Comparison of ENCODE assay signal across 8 cellular contexts in the genomic region with DNA sequence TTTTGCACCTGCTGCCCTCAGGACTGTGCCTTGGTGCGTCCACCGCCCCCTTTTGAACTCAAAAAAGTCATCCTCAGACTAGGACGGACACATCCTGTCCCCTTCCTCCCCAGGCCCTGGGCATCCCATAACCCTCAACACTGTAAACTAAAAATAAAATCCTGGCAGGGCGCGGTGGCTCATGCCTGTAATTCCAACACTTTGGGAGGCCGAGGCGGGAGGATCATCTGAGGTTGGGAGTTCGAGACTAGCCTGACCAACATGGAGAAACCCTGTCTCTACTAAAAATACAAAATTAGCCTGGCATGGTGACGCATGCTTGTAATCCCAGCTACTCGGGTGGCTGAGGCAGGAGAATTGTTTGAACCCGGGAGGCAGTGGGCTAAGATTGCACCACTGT. TPM values are rescaled to one million over a fixed set of nuclear protein-coding genes. Genes with fewer than 3 reads are reported as not detected.
A peak's percentile ranks its signal among the peaks of the same experiment; 100 is the strongest.
DNase-seq lines count a peak whose midpoint lies in the region; ATAC-seq, FAIRE-seq and TF ChIP-seq lines count a peak whose summit lies in the region.
"Not testable (repeated sequence)": the region's sequence is repeated elsewhere in the genome, so short reads cannot be mapped to it uniquely, and the experiment has no call there.

No MANE protein-coding gene starts in this region.

- H3K27ac ChIP-seq in ACC112 (ENCODE audit: low read depth, low read length) (peak overlapping the region; percentile 97), RWPE2 (ENCODE audit: poor library complexity, severe bottlenecking) (peak overlapping the region; percentile 85), duodenal mucosa (ENCODE audit: low read depth, low read length) (peak overlapping the region; percentile 99), hepatocyte (peak overlapping the region; percentile 100), small intestine (ENCODE audit: low read depth in 1 of 2, low read length in 1 of 2) (peak overlapping the region; percentile 78 to 100)
- H3K27ac ChIP-seq in H9 (ENCODE audit: insufficient read length, low read depth, low read length) = not testable (repeated sequence)

- H4K20me1 ChIP-seq in H9 (ENCODE audit: control insufficient read depth, insufficient read depth, insufficient read length) = not testable (repeated sequence)
- peaks cover 17% of the 10 kb centered on the region for H4K20me1 ChIP-seq in hepatocyte (ENCODE audit: insufficient read depth, poor library complexity, severe bottlenecking)

- H3K23me2 ChIP-seq in H9 (ENCODE audit: insufficient read length, low read depth, low read length, poor library complexity, severe bottlenecking) = peaks cover 11% of the 10 kb centered on the region

- H3K4me1 ChIP-seq in ACC112 (ENCODE audit: control insufficient read depth, insufficient read depth, low read length, unreplicated experiment) = peaks cover 30% of the 10 kb centered on the region
- H3K4me1 ChIP-seq in H9 (ENCODE audit: insufficient read depth, low read length); RWPE2 (ENCODE audit: insufficient read depth, poor library complexity, severe bottlenecking); small intestine (ENCODE audit: control insufficient read depth in 2 of 2, insufficient read depth in 1 of 2, low read depth in 1 of 2, low read length in 1 of 2): not testable (repeated sequence)
- peaks cover 5 to 63% of the 10 kb centered on the region in 2 donors for H3K4me1 ChIP-seq in duodenal mucosa (ENCODE audit: control insufficient read depth in 1 of 2, insufficient read depth in 2 of 2, low read length in 2 of 2)
- H3K4me1 ChIP-seq in hepatocyte (ENCODE audit: insufficient read depth) = peaks cover 23% of the 10 kb centered on the region

- not testable (repeated sequence) for H3K9me3 Mint-ChIP-seq in H9; activated naive CD4-positive, alpha-beta T cell treated with anti-CD3 and anti-CD28 coated beads, Interleukin-2, amount 10 ng/mL, durations not matched to agents 7 days and 5 days; naive B cell

- not testable (repeated sequence) for H2BK5ac ChIP-seq in H9 (ENCODE audit: insufficient read length, low read length)

- not testable (repeated sequence) for H3K4ac ChIP-seq in H9 (ENCODE audit: low read depth, low read length)

- H3K18ac ChIP-seq in H9 (ENCODE audit: insufficient read length, low read depth, low read length) = not testable (repeated sequence)

- H3K4me2 ChIP-seq in H9 (ENCODE audit: insufficient read depth, insufficient read length, low read length) = peak overlapping the region; percentile 72
- H3K4me2 ChIP-seq in hepatocyte = peak overlapping the region; percentile 95

- not testable (repeated sequence) for H3K27ac Mint-ChIP-seq in H9
- peak overlapping the region; percentile 97 for H3K27ac Mint-ChIP-seq in activated naive CD4-positive, alpha-beta T cell treated with anti-CD3 and anti-CD28 coated beads, Interleukin-2, amount 10 ng/mL, durations not matched to agents 7 days and 5 days
- H3K27ac Mint-ChIP-seq in naive B cell = peak overlapping the region; percentile 9 to 99 (median 98)

- H3K36me3 ChIP-seq in ACC112 (ENCODE audit: insufficient read depth, low read length); hepatocyte (replicated peaks; ENCODE audit: insufficient read depth, low read depth); small intestine (ENCODE audit: control insufficient read depth in 2 of 2, insufficient read depth in 2 of 2, low read length in 2 of 2): not testable (repeated sequence)
- H3K36me3 ChIP-seq in RWPE2 (ENCODE audit: low read depth) (peaks cover 35% of the 10 kb centered on the region), duodenal mucosa (ENCODE audit: control insufficient read depth in 1 of 2, insufficient read depth in 2 of 2, low read length in 2 of 2) (peaks cover 5 to 30% of the 10 kb centered on the region in 2 donors)

- not testable (repeated sequence) for H4K91ac ChIP-seq in H9 (ENCODE audit: insufficient read length, low read depth, low read length)

- H2BK15ac ChIP-seq in H9 (ENCODE audit: low read depth, low read length) = not testable (repeated sequence)

- not testable (repeated sequence) for H3K56ac ChIP-seq in H9 (ENCODE audit: insufficient read length, low read depth, low read length)

- not testable (repeated sequence) for DNase-seq in H9; RWPE2 (ENCODE audit: low spot score); activated naive CD4-positive, alpha-beta T cell treated with anti-CD3 and anti-CD28 coated beads, Interleukin-2, amount 10 ng/mL, durations not matched to agents 7 days and 5 days; hepatocyte (ENCODE audit: low spot score); naive B cell; small intestine

- H3K4me3 ChIP-seq in ACC112 (ENCODE audit: low read depth, low read length) (peak overlapping the region; percentile 100), RWPE2 (ENCODE audit: severe bottlenecking) (peak overlapping the region; percentile 79), duodenal mucosa (ENCODE audit: low read depth in 1 of 2, low read length in 2 of 2) (peak overlapping the region; percentile 97 to 99), hepatocyte (peak overlapping the region; percentile 46), small intestine (ENCODE audit: low read depth in 1 of 2, low read length in 2 of 2) (peak overlapping the region; percentile 65 to 67)

- not testable (repeated sequence) for H2AFZ ChIP-seq in ACC112 (ENCODE audit: low read length, unreplicated experiment); H9 (ENCODE audit: low read length); hepatocyte

- H2BK120ac ChIP-seq in H9 (ENCODE audit: low read depth, low read length, poor library complexity, severe bottlenecking) = not testable (repeated sequence)

- H3K4me3 Mint-ChIP-seq in H9 = peak overlapping the region; percentile 93 to 97
- H3K4me3 Mint-ChIP-seq in activated naive CD4-positive, alpha-beta T cell treated with anti-CD3 and anti-CD28 coated beads, Interleukin-2, amount 10 ng/mL, durations not matched to agents 7 days and 5 days = peak overlapping the region; percentile 100
- H3K4me3 Mint-ChIP-seq in naive B cell = peak overlapping the region; percentile 89 to 99 (median 96)

- H3K79me1 ChIP-seq in H9 (ENCODE audit: insufficient read depth, low read depth, low read length, poor library complexity, severe bottlenecking) = not testable (repeated sequence)

- H3K4me1 Mint-ChIP-seq in H9 (peaks cover 27 to 31% of the 10 kb centered on the region in 2 experiments), naive B cell (peaks cover 38 to 65% (median 52%) of the 10 kb centered on the region in 3 donors)
- H3K4me1 Mint-ChIP-seq in activated naive CD4-positive, alpha-beta T cell treated with anti-CD3 and anti-CD28 coated beads, Interleukin-2, amount 10 ng/mL, durations not matched to agents 7 days and 5 days = peaks cover 63% of the 10 kb centered on the region

- H3K14ac ChIP-seq in H9 (ENCODE audit: insufficient read depth, low read length) = not testable (repeated sequence)

- TF ChIP-seq CTCF in H9 (conservative IDR thresholded peaks at IDR 0.05); RWPE2 (IDR thresholded peaks at IDR 0.05; ENCODE audit: poor library complexity, severe bottlenecking); hepatocyte (IDR thresholded peaks at IDR 0.05; ENCODE audit: poor library complexity): not testable (repeated sequence)

- not testable (repeated sequence) for H2BK12ac ChIP-seq in H9 (ENCODE audit: insufficient read length, low read depth, low read length)

- H3K79me2 ChIP-seq in ACC112 (ENCODE audit: control insufficient read depth, insufficient read depth, low read length, unreplicated experiment) = peaks cover 76% of the 10 kb centered on the region
- not testable (repeated sequence) for H3K79me2 ChIP-seq in H9 (ENCODE audit: insufficient read depth, low read length)
- H3K79me2 ChIP-seq in hepatocyte = peaks cover 72% of the 10 kb centered on the region

- ATAC-seq in RWPE2 (ENCODE audit: low read depth); naive B cell (ENCODE audit: low read depth in 2 of 2): not testable (repeated sequence)

- H3K27me3 Mint-ChIP-seq in H9 (ENCODE audit: low read depth); activated naive CD4-positive, alpha-beta T cell treated with anti-CD3 and anti-CD28 coated beads, Interleukin-2, amount 10 ng/mL, durations not matched to agents 7 days and 5 days; naive B cell: not testable (repeated sequence)

- not testable (repeated sequence) for H3K9me3 ChIP-seq in H9 (ENCODE audit: control insufficient read depth, low read depth, low read length); RWPE2 (ENCODE audit: severe bottlenecking); duodenal mucosa (ENCODE audit: control insufficient read depth in 1 of 2, low read length in 2 of 2); hepatocyte (ENCODE audit: low read depth); small intestine (ENCODE audit: control insufficient read depth, low read depth)

- H3K23ac ChIP-seq in H9 (ENCODE audit: insufficient read length, low read depth, low read length) = not testable (repeated sequence)

- not testable (repeated sequence) for H4K8ac ChIP-seq in H9 (replicated peaks; ENCODE audit: insufficient read length, low read depth, low read length)

- FAIRE-seq in small intestine (lab: Jason Lieb, UNC) = not testable (repeated sequence)

- peaks cover 12 to 32% (median 32%) of the 10 kb centered on the region in 3 experiments for H3K36me3 Mint-ChIP-seq in H9 (ENCODE audit: insufficient read depth in 1 of 3, low read depth in 3 of 3)
- peaks cover 42% of the 10 kb centered on the region for H3K36me3 Mint-ChIP-seq in activated naive CD4-positive, alpha-beta T cell treated with anti-CD3 and anti-CD28 coated beads, Interleukin-2, amount 10 ng/mL, durations not matched to agents 7 days and 5 days
- H3K36me3 Mint-ChIP-seq in naive B cell = not testable (repeated sequence)

- H3K9me2 ChIP-seq in hepatocyte (replicated peaks; ENCODE audit: insufficient read depth) = not testable (repeated sequence)

- WGBS in H9 (ENCODE audit: extremely low coverage, insufficient read length, low lambda C conversion rate) = no CpG with 5 or more reads among the region's 11 CpGs
- 76% methylated on average over 11 of the region's 11 CpGs for WGBS in hepatocyte (ENCODE audit: low lambda C conversion rate, missing lambda C conversion rate)
- 14 to 38% (median 14%) methylated on average over 11 of the region's 11 CpGs for WGBS in small intestine, 3 donors

- H3T11ph ChIP-seq in H9 (ENCODE audit: low read length) = not testable (repeated sequence)

- not testable (repeated sequence) for H3K27me3 ChIP-seq in ACC112 (ENCODE audit: insufficient read depth, low read length); H9 (ENCODE audit: insufficient read depth, low read length); RWPE2 (ENCODE audit: insufficient read depth, poor library complexity, severe bottlenecking); duodenal mucosa (ENCODE audit: control insufficient read depth in 1 of 2, insufficient read depth in 2 of 2, low read length in 2 of 2); hepatocyte; small intestine (ENCODE audit: control insufficient read depth in 2 of 2, insufficient read depth in 2 of 2, low read length in 2 of 2)

- H2BK20ac ChIP-seq in H9 (ENCODE audit: low read depth, low read length, poor library complexity, severe bottlenecking) = not testable (repeated sequence)

- not testable (repeated sequence) for H4K5ac ChIP-seq in H9 (ENCODE audit: insufficient read length, low read depth, low read length)

- not testable (repeated sequence) for H2AK5ac ChIP-seq in H9 (ENCODE audit: insufficient read length, low read length)

- H3K9ac ChIP-seq in H9 (ENCODE audit: extremely low read depth, insufficient read length, low read length) (peak overlapping the region; percentile 68), duodenal mucosa (ENCODE audit: low read depth in 1 of 2, low read length in 2 of 2) (peak overlapping the region; percentile 78 to 98)

- CTCF ChIA-PET in activated naive CD4-positive, alpha-beta T cell treated with anti-CD3 and anti-CD28 coated beads, Interleukin-2, amount 10 ng/mL, durations not matched to agents 7 days and 5 days (lab: Charles Lee) = interaction anchor here (3.3 kb wide), 1 partner anchor 20 kb away, joined by 26 read pairs; no protein-coding TSS in a partner anchor

RNA-seq across cellular contexts. Expression of a gene that starts 1.3 kb away (rescaled TPM):
- total RNA-seq in H9 (2021) (62.7 and 67.0 TPM in 2 replicates), hepatocyte (48.2 and 82.5 TPM in 2 replicates)
- polyA plus RNA-seq in hepatocyte (81.8 and 84.0 TPM in 2 replicates), naive B cell (ENCODE audit: low read depth in 6 of 6) (10 to 100 TPM; 32.7 to 50.5 (median 43.4) TPM), small intestine (10 to 100 TPM; 25.5 to 28.2 (median 27.6) TPM)

RNA-seq across cellular contexts. Expression of a gene that starts 7.7 kb away (rescaled TPM):
- total RNA-seq in H9 (2021) = 27.3 and 30.4 TPM in 2 replicates
- 36.1 and 40.8 TPM in 2 replicates for total RNA-seq in hepatocyte
- polyA plus RNA-seq in hepatocyte = 57.8 and 59.4 TPM in 2 replicates
- polyA plus RNA-seq in naive B cell (ENCODE audit: low read depth in 6 of 6) = 10 to 100 TPM; 29.6 to 43.7 (median 34.7) TPM
- 10 to 100 TPM; 18.6 to 47.2 (median 25.5) TPM for polyA plus RNA-seq in small intestine

RNA-seq across cellular contexts. Expression of a gene that starts 7.9 kb away (rescaled TPM):
- total RNA-seq in H9 (2021) (150 and 156 TPM in 2 replicates), hepatocyte (9.3 and 10.5 TPM in 2 replicates)
- polyA plus RNA-seq in hepatocyte (14.8 and 16.7 TPM in 2 replicates), naive B cell (ENCODE audit: low read depth in 6 of 6) (10 to 100 TPM; 15.0 to 21.0 (median 17.2) TPM), small intestine (10 to 100 TPM; 11.9 to 41.4 (median 12.7) TPM)

RNA-seq across cellular contexts. Expression of a gene that starts 29.3 kb away (rescaled TPM):
- 2.3 and 2.4 TPM in 2 replicates for total RNA-seq in H9 (2021)
- total RNA-seq in hepatocyte = 4.7 and 5.2 TPM in 2 replicates
- polyA plus RNA-seq in hepatocyte = 6.8 and 10.8 TPM in 2 replicates
- 1 to 10 TPM; 1.5 to 2.9 (median 2.4) TPM for polyA plus RNA-seq in naive B cell (ENCODE audit: low read depth in 6 of 6)
- polyA plus RNA-seq in small intestine = 1 to 10 TPM in 1 of 3 donors, under 1 TPM in 1, not detected in 1; 0.27 to 1.1 TPM

Comparison
In these comparisons a context has a peak if more than half of its experiments do, and no peak if none do; other contexts are left out.
1. H3K4me3 ChIP-seq: peak in every context shown above with its lines; median percentile 100 in ACC112; 98 in duodenal mucosa; 79 in RWPE2; 66 in small intestine; 46 in hepatocyte.